In the genomic region with DNA sequence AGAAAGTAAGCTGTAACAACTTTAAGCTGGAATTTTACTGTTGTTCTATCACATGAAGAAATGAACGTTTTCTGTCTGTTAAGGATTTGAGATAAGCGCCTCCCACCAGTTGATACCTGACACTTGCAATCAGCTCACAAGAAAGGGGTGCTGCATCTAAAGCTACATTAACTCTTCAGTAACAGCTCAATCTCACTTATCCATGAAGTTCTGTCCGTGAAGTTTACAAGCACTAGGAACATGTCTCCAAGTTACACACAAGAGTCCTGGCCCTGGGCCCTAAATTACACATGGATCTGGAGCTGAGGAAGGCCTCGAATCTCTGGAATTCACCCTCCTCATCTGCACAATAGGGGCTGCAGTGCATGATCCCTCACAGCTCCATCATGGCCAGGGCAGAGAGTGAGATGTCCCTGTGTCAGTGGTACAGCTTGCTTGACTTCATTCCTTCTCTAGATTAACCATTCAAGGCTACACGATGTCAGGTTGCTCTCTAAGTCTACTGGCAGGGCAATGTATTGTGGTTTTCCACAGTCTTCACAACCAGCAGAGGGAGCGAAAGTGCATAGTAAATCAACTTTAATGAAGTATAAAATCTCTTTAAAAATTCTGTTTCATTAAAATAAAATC, we compare ENCODE assay signal across 9 cellular contexts.
DNase-seq lines count a peak whose midpoint lies in the region; ATAC-seq and FAIRE-seq lines count a peak whose summit lies in the region.
"Had no signal": no experiment of that assay in that cellular context is flagged by ENCODE, and none has a peak within 500 bp of the region (broad histone marks: within the 10 kb centered on the region; RNA-seq: fewer than 3 reads in every experiment).

No MANE protein-coding gene starts in this region.

- H3K4me3 Mint-ChIP-seq in activated CD8-positive, alpha-beta memory T cell treated with anti-CD3 and anti-CD28 coated beads, Interleukin-2, amount 10 ng/mL, durations not matched to agents 7 days and 5 days = no peak overlapping the region
- H3K4me3 Mint-ChIP-seq: naive B cell had no signal

- H3K27ac Mint-ChIP-seq in activated CD8-positive, alpha-beta memory T cell treated with anti-CD3 and anti-CD28 coated beads, Interleukin-2, amount 10 ng/mL, durations not matched to agents 7 days and 5 days = no peak overlapping the region
- H3K27ac Mint-ChIP-seq: naive B cell had no signal

- no peaks in the 10 kb centered on the region for H3K9me3 ChIP-seq in effector memory CD4-positive, alpha-beta T cell (ENCODE audit: control insufficient read depth, low read length)

- no peaks in the 10 kb centered on the region for H3K36me3 ChIP-seq in effector memory CD4-positive, alpha-beta T cell (ENCODE audit: control insufficient read depth, insufficient read depth, low read length)

- H3K27me3 ChIP-seq in effector memory CD4-positive, alpha-beta T cell (replicated peaks; ENCODE audit: control insufficient read depth, insufficient read depth, low read length, poor library complexity, severe bottlenecking) = no peaks in the 10 kb centered on the region

- H3K4me3 ChIP-seq in effector memory CD4-positive, alpha-beta T cell (ENCODE audit: insufficient read depth, low read depth, low read length, poor library complexity, severe bottlenecking) = no peak overlapping the region

- H3K9me3 Mint-ChIP-seq in activated CD8-positive, alpha-beta memory T cell treated with anti-CD3 and anti-CD28 coated beads, Interleukin-2, amount 10 ng/mL, durations not matched to agents 7 days and 5 days (ENCODE audit: low read depth) = no peaks in the 10 kb centered on the region
- H3K9me3 Mint-ChIP-seq: naive B cell had no signal

- peaks cover 9% of the 10 kb centered on the region for H3K36me3 Mint-ChIP-seq in activated CD8-positive, alpha-beta memory T cell treated with anti-CD3 and anti-CD28 coated beads, Interleukin-2, amount 10 ng/mL, durations not matched to agents 7 days and 5 days
- H3K36me3 Mint-ChIP-seq: naive B cell had no signal

- H3K27me3 Mint-ChIP-seq in activated CD8-positive, alpha-beta memory T cell treated with anti-CD3 and anti-CD28 coated beads, Interleukin-2, amount 10 ng/mL, durations not matched to agents 7 days and 5 days = peaks cover 6% of the 10 kb centered on the region

- ATAC-seq in activated CD8-positive, alpha-beta memory T cell treated with anti-CD3 and anti-CD28 coated beads, Interleukin-2, amount 10 ng/mL, durations not matched to agents 7 days and 5 days = no peak
- peak; percentile 16 to 72 for ATAC-seq in left cardiac atrium
- no peak for ATAC-seq in HG03175 (IDR thresholded peaks at IDR 0.05; ENCODE audit: unreplicated experiment)

- CTCF ChIA-PET in activated CD8-positive, alpha-beta memory T cell treated with anti-CD3 and anti-CD28 coated beads, Interleukin-2, amount 10 ng/mL, durations not matched to agents 7 days and 5 days (lab: Charles Lee) = interaction anchor here (0.6 to 1.0 kb wide), 4 partner anchors 32 to 302 kb away, joined by 3 to 5 read pairs (median 4); no protein-coding TSS in a partner anchor

- DNase-seq in activated CD8-positive, alpha-beta memory T cell treated with anti-CD3 and anti-CD28 coated beads, Interleukin-2, amount 10 ng/mL, durations not matched to agents 7 days and 5 days = peak; percentile 45
- no peak for DNase-seq in activated CD8-positive, alpha-beta memory T cell treated with anti-CD3 and anti-CD28 coated beads, Interleukin-2, amount 50 U/mL, for 4 hours
- peak; percentile 29 for DNase-seq in SK-N-DZ (ENCODE audit: low spot score)
- no peak for DNase-seq in left cardiac atrium
- peak; percentile 13 for DNase-seq in urothelium cell line (ENCODE audit: low spot score)
- no peak for DNase-seq in NCI-H187 treated with DMSO at 0.1 percent for 48 hours (lab: John Stamatoyannopoulos, UW)
- no peak for DNase-seq in effector memory CD4-positive, alpha-beta T cell
- DNase-seq: naive B cell had no signal

- FAIRE-seq in urothelium cell line (lab: Jason Lieb, UNC) = no peak

- H3K27ac ChIP-seq in effector memory CD4-positive, alpha-beta T cell (ENCODE audit: insufficient read depth, low read length, poor library complexity, severe bottlenecking) = no peak overlapping the region

- H3K4me1 Mint-ChIP-seq in activated CD8-positive, alpha-beta memory T cell treated with anti-CD3 and anti-CD28 coated beads, Interleukin-2, amount 10 ng/mL, durations not matched to agents 7 days and 5 days = peaks cover 41% of the 10 kb centered on the region
- H3K4me1 Mint-ChIP-seq: naive B cell had no signal

- intact Hi-C loops in left cardiac atrium (cut with DNase I) = no loop called here

- H3K4me1 ChIP-seq in effector memory CD4-positive, alpha-beta T cell (ENCODE audit: control insufficient read depth, insufficient read depth, low read length, poor library complexity, severe bottlenecking) = no peaks in the 10 kb centered on the region

Comparison
In these comparisons a context has a peak if more than half of its experiments do, and no peak if none do; other contexts are left out.
1. DNase-seq: peak in activated CD8-positive, alpha-beta memory T cell treated with anti-CD3 and anti-CD28 coated beads, Interleukin-2, amount 10 ng/mL, durations not matched to agents 7 days and 5 days (single experiment), SK-N-DZ (single experiment) and urothelium cell line (single experiment); none in activated CD8-positive, alpha-beta memory T cell treated with anti-CD3 and anti-CD28 coated beads, Interleukin-2, amount 50 U/mL, for 4 hours (single experiment), left cardiac atrium (single experiment), NCI-H187 treated with DMSO at 0.1 percent for 48 hours (single experiment) and effector memory CD4-positive, alpha-beta T cell (0 of 3).
2. ATAC-seq: peak in left cardiac atrium (2 of 2); none in activated CD8-positive, alpha-beta memory T cell treated with anti-CD3 and anti-CD28 coated beads, Interleukin-2, amount 10 ng/mL, durations not matched to agents 7 days and 5 days (single experiment) and HG03175 (single experiment).